ENCODE assay signal across 1 cellular context in genomic region chr17:78766225-78766624, GRCh38.
TF ChIP-seq lines count a peak whose summit lies in the region.

No MANE protein-coding gene starts in this region.

TF ChIP-seq in HCT116, 20 proteins besides CTCF, POLR2A, EP300 and RAD21 (continued from another document):
- TF ChIP-seq, protein P1, sequence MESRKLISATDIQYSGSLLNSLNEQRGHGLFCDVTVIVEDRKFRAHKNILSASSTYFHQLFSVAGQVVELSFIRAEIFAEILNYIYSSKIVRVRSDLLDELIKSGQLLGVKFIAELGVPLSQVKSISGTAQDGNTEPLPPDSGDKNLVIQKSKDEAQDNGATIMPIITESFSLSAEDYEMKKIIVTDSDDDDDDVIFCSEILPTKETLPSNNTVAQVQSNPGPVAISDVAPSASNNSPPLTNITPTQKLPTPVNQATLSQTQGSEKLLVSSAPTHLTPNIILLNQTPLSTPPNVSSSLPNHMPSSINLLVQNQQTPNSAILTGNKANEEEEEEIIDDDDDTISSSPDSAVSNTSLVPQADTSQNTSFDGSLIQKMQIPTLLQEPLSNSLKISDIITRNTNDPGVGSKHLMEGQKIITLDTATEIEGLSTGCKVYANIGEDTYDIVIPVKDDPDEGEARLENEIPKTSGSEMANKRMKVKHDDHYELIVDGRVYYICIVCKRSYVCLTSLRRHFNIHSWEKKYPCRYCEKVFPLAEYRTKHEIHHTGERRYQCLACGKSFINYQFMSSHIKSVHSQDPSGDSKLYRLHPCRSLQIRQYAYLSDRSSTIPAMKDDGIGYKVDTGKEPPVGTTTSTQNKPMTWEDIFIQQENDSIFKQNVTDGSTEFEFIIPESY (IDR thresholded peaks at IDR 0.05; ENCODE audit: extremely low read depth, insufficient replicate concordance, low read length): no peak
- no peak for TF ChIP-seq EGR1 (IDR thresholded peaks at IDR 0.05; ENCODE audit: low read depth)
- no peak for TF ChIP-seq JUND (IDR thresholded peaks at IDR 0.05)
- no peak for TF ChIP-seq MAX (IDR thresholded peaks at IDR 0.05)
- TF ChIP-seq CEBPB (IDR thresholded peaks at IDR 0.05; ENCODE audit: low read depth): no peak
- no peak for TF ChIP-seq CBX3 (IDR thresholded peaks at IDR 0.05; ENCODE audit: low read depth)
- TF ChIP-seq SP1 (IDR thresholded peaks at IDR 0.05; ENCODE audit: low read depth): no peak
- TF ChIP-seq SRF (IDR thresholded peaks at IDR 0.05; ENCODE audit: low read depth): no peak
- no peak for TF ChIP-seq EZH2 (IDR thresholded peaks at IDR 0.05)
- no peak for TF ChIP-seq EZH2phosphoT487 (IDR thresholded peaks at IDR 0.05; ENCODE audit: borderline replicate concordance)
- TF ChIP-seq ZNF274 (IDR thresholded peaks at IDR 0.05; ENCODE audit: low read depth, low read length): no peak
- no peak for TF ChIP-seq ELF1 (IDR thresholded peaks at IDR 0.05; ENCODE audit: borderline replicate concordance, low read depth)
